8 cellular contexts compared by ENCODE assay signal in the genomic region with DNA sequence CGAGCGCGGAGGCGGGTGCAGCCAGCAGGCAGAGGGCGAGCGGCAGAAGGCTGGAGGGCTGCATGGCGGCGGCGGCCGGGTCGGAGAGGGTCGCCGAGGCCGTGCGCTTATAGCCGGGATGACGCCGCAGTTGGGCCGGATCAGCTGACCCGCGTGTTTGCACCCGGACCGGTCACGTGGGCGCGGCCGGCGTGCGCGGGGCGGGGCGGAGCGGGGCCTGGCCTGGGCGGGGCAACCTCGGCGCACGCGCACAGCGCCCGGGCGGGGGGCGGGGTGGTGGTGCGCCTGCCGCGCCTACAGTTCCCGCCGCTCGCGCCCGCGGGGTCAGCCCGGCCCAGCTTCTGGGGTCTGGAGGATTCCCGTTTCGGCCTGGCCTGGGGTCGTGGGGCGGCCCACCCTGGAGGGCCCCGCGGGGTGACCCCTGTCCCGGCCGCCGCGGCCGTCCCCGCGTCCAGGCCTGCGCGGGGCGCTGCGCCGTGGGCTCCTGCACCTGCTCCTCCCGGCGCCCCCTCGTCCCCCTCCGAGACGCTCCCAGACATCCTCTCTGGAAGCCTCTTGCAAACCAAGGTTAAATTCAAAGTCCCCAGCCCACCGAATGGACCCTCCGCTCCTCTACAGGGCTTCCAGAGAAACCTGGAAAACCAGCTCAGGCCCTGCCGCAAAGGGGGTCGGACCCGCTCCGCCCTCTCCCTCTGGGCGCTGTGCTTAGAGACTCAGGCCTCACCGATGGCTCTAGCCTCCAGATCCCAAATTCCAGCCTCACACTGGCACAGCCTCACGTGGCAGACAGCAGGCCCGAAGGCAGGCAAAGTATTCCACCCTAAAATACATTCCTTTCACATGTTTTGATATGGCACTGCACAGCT. TPM values are rescaled to one million over a fixed set of nuclear protein-coding genes. Genes with fewer than 3 reads are reported as not detected.
DNase-seq lines count a peak whose midpoint lies in the region; ATAC-seq and TF ChIP-seq lines count a peak whose summit lies in the region.

A gene (minus strand): TSS at position 132 of the 866 bp plus-strand sequence. CDS start 68 bp downstream, at position 64.

- peak within 1 kb of the TSS; percentile 87 for H3K27ac Mint-ChIP-seq in activated naive CD8-positive, alpha-beta T cell treated with anti-CD3 and anti-CD28 coated beads, Interleukin-2, amount 10 ng/mL, durations not matched to agents 7 days and 5 days

- peaks cover 10% of the 10 kb centered on the region for H3K4me1 ChIP-seq in cardiac muscle cell (ENCODE audit: low read depth)
- peaks cover 4 to 48% (median 42%) of the 10 kb centered on the region in 4 donors for H3K4me1 ChIP-seq in tibial nerve

- peak in 1 of 2 donors; percentile 86 for TF ChIP-seq EP300 in tibial nerve (IDR thresholded peaks at IDR 0.05)

- POLR2A ChIA-PET in activated naive CD8-positive, alpha-beta T cell treated with anti-CD3 and anti-CD28 coated beads, Interleukin-2, amount 10 ng/mL, durations not matched to agents 7 days and 5 days (lab: Charles Lee): interaction anchor here (0.9 to 1.7 kb wide), 6 partner anchors 9 to 63 kb away, joined by 3 to 8 read pairs (median 4); no protein-coding TSS in a partner anchor

- H3K9me3 ChIP-seq in cardiac muscle cell (ENCODE audit: low read depth): no peaks in the 10 kb centered on the region
- H3K9me3 ChIP-seq in tibial nerve: no peaks in the 10 kb centered on the region

- no peaks in the 10 kb centered on the region for H3K36me3 Mint-ChIP-seq in activated naive CD8-positive, alpha-beta T cell treated with anti-CD3 and anti-CD28 coated beads, Interleukin-2, amount 10 ng/mL, durations not matched to agents 7 days and 5 days

- peak within 1 kb of the TSS; percentile 87 for H3K4me3 Mint-ChIP-seq in activated naive CD8-positive, alpha-beta T cell treated with anti-CD3 and anti-CD28 coated beads, Interleukin-2, amount 10 ng/mL, durations not matched to agents 7 days and 5 days

- H3K27me3 ChIP-seq in cardiac muscle cell (no peaks in the 10 kb centered on the region), tibial nerve (no peaks in the 10 kb centered on the region)

- TF ChIP-seq POLR2A in tibial nerve (IDR thresholded peaks at IDR 0.05): peak; percentile 64 to 86

- no peaks in the 10 kb centered on the region for H3K27me3 Mint-ChIP-seq in activated naive CD8-positive, alpha-beta T cell treated with anti-CD3 and anti-CD28 coated beads, Interleukin-2, amount 10 ng/mL, durations not matched to agents 7 days and 5 days

- peaks cover 23% of the 10 kb centered on the region for H3K4me1 Mint-ChIP-seq in activated naive CD8-positive, alpha-beta T cell treated with anti-CD3 and anti-CD28 coated beads, Interleukin-2, amount 10 ng/mL, durations not matched to agents 7 days and 5 days

- 3% methylated on average over 24 to 41 of the region's 85 CpGs for WGBS in tibial nerve, 2 donors

- H3K36me3 ChIP-seq in cardiac muscle cell (no peaks in the 10 kb centered on the region), tibial nerve (peaks cover 0 to 22% (median 7%) of the 10 kb centered on the region in 3 donors)

- ATAC-seq in GM21723 (IDR thresholded peaks at IDR 0.05; ENCODE audit: unreplicated experiment): peak; percentile 75
- ATAC-seq in activated naive CD8-positive, alpha-beta T cell treated with anti-CD3 and anti-CD28 coated beads, Interleukin-2, amount 10 ng/mL, durations not matched to agents 7 days and 5 days (ENCODE audit: low read depth): peak; percentile 75

- H3K27ac ChIP-seq in cardiac muscle cell: peak within 1 kb of the TSS; percentile 65
- H3K27ac ChIP-seq in tibial nerve: peak within 1 kb of the TSS; percentile 94 to 99 (median 96)

- H3K4me3 ChIP-seq in cardiac muscle cell: peak within 1 kb of the TSS; percentile 82
- H3K4me3 ChIP-seq in tibial nerve: peak within 1 kb of the TSS; percentile 70 to 100 (median 98)

- TF ChIP-seq CTCF in LNCAP (IDR thresholded peaks at IDR 0.05) (peak; percentile 31), cardiac muscle cell (IDR thresholded peaks at IDR 0.05; ENCODE audit: low read depth, low read length) (peak; percentile 13), tibial nerve (IDR thresholded peaks at IDR 0.05) (peak in 1 of 5 experiments; percentile 26)

- DNase-seq in ELF-1 (ENCODE audit: low read depth, low spot score) (peak; percentile 70), SW 1271 (lab: John Stamatoyannopoulos, UW) (peak; percentile 37 to 53), cardiac muscle cell (ENCODE audit: low read depth in 1 of 2, low spot score in 1 of 2) (peak; percentile 87 to 90), pons (ENCODE audit: low spot score) (peak; percentile 70), tibial nerve (ENCODE audit: low spot score in 2 of 2) (peak; percentile 83)
- DNase-seq in activated naive CD8-positive, alpha-beta T cell treated with anti-CD3 and anti-CD28 coated beads, Interleukin-2, amount 10 ng/mL, durations not matched to agents 7 days and 5 days: peak; percentile 98

- no peaks in the 10 kb centered on the region for H3K9me3 Mint-ChIP-seq in activated naive CD8-positive, alpha-beta T cell treated with anti-CD3 and anti-CD28 coated beads, Interleukin-2, amount 10 ng/mL, durations not matched to agents 7 days and 5 days

RNA-seq across cellular contexts. Expression of the gene that starts here (rescaled TPM):
- total RNA-seq in activated naive CD8-positive, alpha-beta T cell treated with anti-CD3 and anti-CD28 coated beads, Interleukin-2, amount 10 ng/mL, durations not matched to agents 7 days and 5 days: 100 to 1,000 TPM; 192 to 208 TPM
- total RNA-seq in cardiac muscle cell (221 and 239 TPM in 2 replicates), tibial nerve (100 to 1,000 TPM; 385 to 583 (median 429) TPM)
- 231 and 258 TPM in 2 replicates for polyA plus RNA-seq in cardiac muscle cell

Comparison
In these comparisons a context has a peak if more than half of its experiments do, and no peak if none do; other contexts are left out.
1. Peak in every context shown above with its lines: DNase-seq, ATAC-seq, H3K4me3 ChIP-seq and H3K27ac ChIP-seq.
2. DNase-seq: peak in every context shown above with its lines; median percentile 98 in activated naive CD8-positive, alpha-beta T cell treated with anti-CD3 and anti-CD28 coated beads, Interleukin-2, amount 10 ng/mL, durations not matched to agents 7 days and 5 days; 88 in cardiac muscle cell; 83 in tibial nerve; 70 in ELF-1; 70 in pons; 45 in SW 1271.